19 cellular contexts compared by ENCODE assay signal in the genomic region with DNA sequence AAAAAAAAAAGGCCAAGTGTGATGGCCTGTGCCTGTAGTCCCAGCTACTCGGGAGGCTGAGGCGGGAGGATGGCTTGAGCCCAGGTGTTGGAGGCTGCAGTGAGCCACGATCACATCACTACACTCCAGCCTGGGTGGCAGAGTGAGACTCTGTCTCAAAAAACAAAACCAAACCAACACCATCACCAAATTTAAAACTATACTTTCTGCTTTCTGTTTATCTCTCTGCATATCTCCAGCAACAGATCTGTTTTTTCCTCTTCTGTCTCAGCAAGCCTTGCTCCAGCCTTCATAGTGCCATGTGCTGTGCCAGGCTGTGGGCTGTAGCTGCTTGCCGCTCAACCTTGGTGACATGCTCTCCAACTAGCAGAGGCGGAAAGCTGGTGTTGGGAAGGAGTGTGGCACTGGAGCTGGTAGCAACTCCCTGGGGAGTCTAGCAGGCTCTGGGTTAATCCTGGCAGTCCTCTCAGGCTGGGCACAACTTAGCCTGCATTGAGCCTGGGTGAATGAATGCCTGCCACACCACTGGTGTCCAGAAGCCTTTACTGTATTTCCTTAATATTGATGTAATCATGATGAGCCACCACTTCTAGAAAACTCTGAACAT.
A peak's percentile ranks its signal among the peaks of the same experiment; 100 is the strongest.
DNase-seq lines count a peak whose midpoint lies in the region; ATAC-seq and TF ChIP-seq lines count a peak whose summit lies in the region.
"Had no signal": no experiment of that assay in that cellular context is flagged by ENCODE, and none has a peak within 500 bp of the region (broad histone marks: within the 10 kb centered on the region; RNA-seq: fewer than 3 reads in every experiment).

No MANE protein-coding gene starts in this region.

- no peak overlapping the region for H3K9ac ChIP-seq in BLaER1
- H3K9ac ChIP-seq: SK-N-SH had no signal

- no peak overlapping the region for H2AFZ ChIP-seq in GM23338

- H3K4me3 ChIP-seq in BLaER1 (no peak overlapping the region), tibial artery (no peak overlapping the region), GM23338 (no peak overlapping the region)

- no peak overlapping the region for H3K27ac Mint-ChIP-seq in GM23338

- no peaks in the 10 kb centered on the region for H3K9me2 ChIP-seq in GM23338 (ENCODE audit: insufficient read depth)
- H3K9me2 ChIP-seq: SK-N-SH had no signal

- H3K27me3 ChIP-seq in BLaER1 (no peaks in the 10 kb centered on the region), tibial artery (no peaks in the 10 kb centered on the region), GM23338 (ENCODE audit: insufficient read depth) (no peaks in the 10 kb centered on the region)

- H3K4me3 Mint-ChIP-seq in GM23338 = no peak overlapping the region
- H3K4me3 Mint-ChIP-seq: IgD-negative memory B cell had no signal

- intact Hi-C loops in head of caudate nucleus (cut with DNase I) = no loop called here
- intact Hi-C loops in tibial artery (cut with DNase I; ENCODE audit: low total_unique reads) = no loop called here

- H3F3A ChIP-seq in GM23338 (replicated peaks; ENCODE audit: low read depth) = no peaks in the 10 kb centered on the region

- no peaks in the 10 kb centered on the region for H3K79me2 ChIP-seq in GM23338 (replicated peaks; ENCODE audit: insufficient read depth)

- H3K4me2 ChIP-seq in BLaER1 (peak overlapping the region; percentile 77), GM23338 (no peak overlapping the region)
- H3K4me2 ChIP-seq: SK-N-SH had no signal

- no peaks in the 10 kb centered on the region for H3K9me3 ChIP-seq in BLaER1
- H3K9me3 ChIP-seq in tibial artery = no peaks in the 10 kb centered on the region
- H3K9me3 ChIP-seq: Caco-2, SK-N-SH had no signal

- H3K4me1 Mint-ChIP-seq in GM23338 = peaks cover 6% of the 10 kb centered on the region; the same call in 2 of the 3 replicates

- H3K36me3 Mint-ChIP-seq in GM23338 (ENCODE audit: low read depth) = no peaks in the 10 kb centered on the region

- H4K20me1 ChIP-seq in BLaER1 (peaks cover 72% of the 10 kb centered on the region), GM23338 (replicated peaks; ENCODE audit: insufficient read depth) (no peaks in the 10 kb centered on the region)

- no peak for TF ChIP-seq CTCF in tibial artery (IDR thresholded peaks at IDR 0.05)
- no peak for TF ChIP-seq CTCF in GM23338 (conservative IDR thresholded peaks at IDR 0.05; ENCODE audit: low read depth in 2 of 2)

- peaks cover 83% of the 10 kb centered on the region for H3K4me1 ChIP-seq in BLaER1
- H3K4me1 ChIP-seq in tibial artery = peaks cover 0 to 64% (median 41%) of the 10 kb centered on the region in 4 donors
- no peaks in the 10 kb centered on the region for H3K4me1 ChIP-seq in GM23338 (ENCODE audit: insufficient read depth)
- H3K4me1 ChIP-seq: Caco-2 had no signal

- DNase-seq in D341Med (ENCODE audit: low spot score) = peak; percentile 86
- DNase-seq in head of caudate nucleus = peak in 32 of 42 donors; percentile 24 to 87 (median 60)
- peak in 1 of 2 donors; percentile 88 for DNase-seq in tibial artery
- no peak for DNase-seq in COLO829 (ENCODE audit: low spot score)
- DNase-seq in GM23338 (ENCODE audit: low spot score) = no peak
- DNase-seq: Caco-2, Karpas-422, MV-4-11, NCI-H1105 treated with DMSO at 0.1 percent for 48 hours, NCI-H2029 treated with DMSO at 0.1 percent for 48 hours, NCI-H226, NCI-H82, SIG-M5, SK-N-SH had no signal

- peaks cover 3% of the 10 kb centered on the region for H3K27me3 Mint-ChIP-seq in GM23338 (ENCODE audit: insufficient read depth, low read depth, poor library complexity)

- ATAC-seq in GM21360 (IDR thresholded peaks at IDR 0.05; ENCODE audit: unreplicated experiment) = no peak
- ATAC-seq in GM23338 = no peak
- ATAC-seq: Panc1 had no signal

- H3K27ac ChIP-seq in BLaER1 (peak overlapping the region; percentile 31; the same call in 1 of the 2 replicates), tibial artery (peak overlapping the region; percentile 54 to 58), GM23338 (ENCODE audit: low read depth) (no peak overlapping the region)
- H3K27ac ChIP-seq: C4-2B had no signal

- H3K9me3 Mint-ChIP-seq in GM23338 = peaks cover 3% of the 10 kb centered on the region; the same call in 2 of the 3 replicates
- H3K9me3 Mint-ChIP-seq: IgD-negative memory B cell had no signal

- H3K36me3 ChIP-seq in BLaER1 (peaks cover 77% of the 10 kb centered on the region), tibial artery (no peaks in the 10 kb centered on the region), GM23338 (ENCODE audit: insufficient read depth) (no peaks in the 10 kb centered on the region)

TF ChIP-seq in GM23338, 12 proteins besides CTCF, POLR2A, EP300 and RAD21 (continues in another document):
- TF ChIP-seq NANOG (IDR thresholded peaks at IDR 0.05; ENCODE audit: borderline replicate concordance) = no peak
- no peak for TF ChIP-seq ZNF331 (CRISPR knock-in tag; IDR thresholded peaks at IDR 0.05; ENCODE audit: low read depth)
- no peak for TF ChIP-seq REST (IDR thresholded peaks at IDR 0.05; ENCODE audit: unreplicated experiment)
- TF ChIP-seq ZNF114 (CRISPR knock-in tag; IDR thresholded peaks at IDR 0.05) = no peak
- TF ChIP-seq EZH2 (IDR thresholded peaks at IDR 0.05; ENCODE audit: low read depth, unreplicated experiment) = no peak
- no peak for TF ChIP-seq STAT1 (IDR thresholded peaks at IDR 0.05; ENCODE audit: unreplicated experiment)
- no peak for TF ChIP-seq CREB1 (CRISPR knock-in tag; IDR thresholded peaks at IDR 0.05; ENCODE audit: low read depth)
- no peak for TF ChIP-seq ETS1 (IDR thresholded peaks at IDR 0.05)
- TF ChIP-seq EZH2phosphoT487 (IDR thresholded peaks at IDR 0.05; ENCODE audit: unreplicated experiment) = no peak
- no peak for TF ChIP-seq POLR2AphosphoS5 (IDR thresholded peaks at IDR 0.05; ENCODE audit: low read depth)
- no peak for TF ChIP-seq JUNB (IDR thresholded peaks at IDR 0.05; ENCODE audit: unreplicated experiment)

Comparison
In these comparisons a context has a peak if more than half of its experiments do, and no peak if none do; other contexts are left out.
1. DNase-seq: peak in D341Med (single experiment) and head of caudate nucleus (32 of 42); none in COLO829 (single experiment) and GM23338 (single experiment).